In genomic region chr19:39083983-39084731, GRCh38 we compare ENCODE assay signal across 9 cellular contexts. TPM values are rescaled to one million over a fixed set of nuclear protein-coding genes. Genes with fewer than 3 reads are reported as not detected.
DNase-seq lines count a peak whose midpoint lies in the region; ATAC-seq and TF ChIP-seq lines count a peak whose summit lies in the region.
"Had no signal": no experiment of that assay in that cellular context is flagged by ENCODE, and none has a peak within 500 bp of the region (broad histone marks: within the 10 kb centered on the region; RNA-seq: fewer than 3 reads in every experiment).

Gene ACP7, plus strand, starts transcription at chr19:39084368. Its CDS starts 902 bp downstream, at chr19:39085270.

- peak within 1 kb of the TSS; percentile 61 for H2AFZ ChIP-seq in osteoblast (ENCODE audit: low read length)

- intact Hi-C loops in Calu3 (cut with micrococcal nuclease; ENCODE audit: unreplicated experiment), result no loop called here

- CTCF ChIA-PET in Calu3 (lab: Charles Lee), result interaction anchor here (0.6 to 0.9 kb wide), 6 partner anchors 10 to 470 kb away, joined by 3 to 7 read pairs (median 3); no protein-coding TSS in a partner anchor

- H3K9me3 ChIP-seq in effector memory CD4-positive, alpha-beta T cell (ENCODE audit: control insufficient read depth, low read length), result no peaks in the 10 kb centered on the region
- no peaks in the 10 kb centered on the region for H3K9me3 ChIP-seq in osteoblast (ENCODE audit: low read depth, low read length)

- no peaks in the 10 kb centered on the region for H3K9me3 Mint-ChIP-seq in Calu3 (ENCODE audit: low read depth, unreplicated experiment)

- peaks cover 11% of the 10 kb centered on the region for H3K27me3 ChIP-seq in effector memory CD4-positive, alpha-beta T cell (replicated peaks; ENCODE audit: control insufficient read depth, insufficient read depth, low read length, poor library complexity, severe bottlenecking)
- no peaks in the 10 kb centered on the region for H3K27me3 ChIP-seq in osteoblast (ENCODE audit: insufficient read depth, low read length)

- no peak for TF ChIP-seq CTCF in Calu3 (IDR thresholded peaks at IDR 0.05; ENCODE audit: unreplicated experiment)
- no peak for TF ChIP-seq CTCF in osteoblast (IDR thresholded peaks at IDR 0.05; ENCODE audit: extremely low read depth, low read depth, low read length)
- TF ChIP-seq CTCF in omental fat pad (IDR thresholded peaks at IDR 0.05), result no peak

- peak within 1 kb of the TSS; percentile 87 for H3K4me2 ChIP-seq in osteoblast (ENCODE audit: insufficient read depth, low read length)

- peak within 1 kb of the TSS; percentile 85 for H3K27ac Mint-ChIP-seq in Calu3 (ENCODE audit: unreplicated experiment)

- peaks cover 28% of the 10 kb centered on the region for H3K4me1 Mint-ChIP-seq in Calu3 (ENCODE audit: low read depth, unreplicated experiment)

- DNase-seq in Calu3, result peak; percentile 78
- peak; percentile 18 for DNase-seq in activated CD4-positive, alpha-beta T cell treated with anti-CD3 and anti-CD28 coated beads, Interleukin-2, amount 50 U/mL, for 1 hour
- DNase-seq in effector memory CD4-positive, alpha-beta T cell, result no peak
- DNase-seq in osteoblast (ENCODE audit: insufficient read length, low spot score, missing footprints), result peak; percentile 84
- no peak for DNase-seq in omental fat pad (ENCODE audit: low spot score)
- no peak for DNase-seq in NCI-H2081 (lab: John Stamatoyannopoulos, UW)
- no peak for DNase-seq in NCI-H2081 treated with DMSO at 0.1 percent for 48 hours (lab: John Stamatoyannopoulos, UW)
- DNase-seq: Right ventricle myocardium superior had no signal

- H4K20me1 ChIP-seq in osteoblast (ENCODE audit: insufficient read depth, low read length), result no peaks in the 10 kb centered on the region

- ATAC-seq in GM19397 (IDR thresholded peaks at IDR 0.05; ENCODE audit: unreplicated experiment), result no peak
- ATAC-seq in omental fat pad (ENCODE audit: low FRiP score), result no peak

- no peak within 1 kb of the TSS for H3K27ac ChIP-seq in effector memory CD4-positive, alpha-beta T cell (ENCODE audit: insufficient read depth, low read length, poor library complexity, severe bottlenecking)
- H3K27ac ChIP-seq in osteoblast (ENCODE audit: low read depth, low read length), result no peak within 1 kb of the TSS

- H3K36me3 Mint-ChIP-seq in Calu3 (ENCODE audit: insufficient read depth, unreplicated experiment), result peaks cover 36% of the 10 kb centered on the region

- H3K4me3 Mint-ChIP-seq in Calu3 (ENCODE audit: low read depth, unreplicated experiment), result peak within 1 kb of the TSS; percentile 84

- H3K4me1 ChIP-seq in effector memory CD4-positive, alpha-beta T cell (ENCODE audit: control insufficient read depth, insufficient read depth, low read length, poor library complexity, severe bottlenecking), result peaks cover 17% of the 10 kb centered on the region
- H3K4me1 ChIP-seq in osteoblast (ENCODE audit: insufficient read depth, low read length), result peaks cover 8% of the 10 kb centered on the region

- H3K79me2 ChIP-seq in osteoblast (ENCODE audit: insufficient read depth, low read length), result no peaks in the 10 kb centered on the region

- no peaks in the 10 kb centered on the region for H3K27me3 Mint-ChIP-seq in Calu3 (ENCODE audit: unreplicated experiment)

- H3K4me3 ChIP-seq in effector memory CD4-positive, alpha-beta T cell (ENCODE audit: insufficient read depth, low read depth, low read length, poor library complexity, severe bottlenecking), result peak within 1 kb of the TSS; percentile 48
- peak within 1 kb of the TSS; percentile 72 for H3K4me3 ChIP-seq in osteoblast (ENCODE audit: insufficient read depth, low read length)

- BruUV-seq in Calu3 (replicated peaks; lab: Mats Ljungman, UMichigan), result no TSS peak

- no peaks in the 10 kb centered on the region for H3K36me3 ChIP-seq in effector memory CD4-positive, alpha-beta T cell (ENCODE audit: control insufficient read depth, insufficient read depth, low read length)
- no peaks in the 10 kb centered on the region for H3K36me3 ChIP-seq in osteoblast (ENCODE audit: insufficient read depth, low read length)

RNA-seq across cellular contexts. Expression of gene ACP7, which starts in this region (rescaled TPM):
- total RNA-seq in Calu3 (2022) (6.6 and 9.5 TPM in 2 replicates), osteoblast (0.29 TPM in 1 of 2 replicates, not detected in the other), omental fat pad (not detected)
- total RNA-seq: Right ventricle myocardium superior had no signal

Comparison
In these comparisons a context has a peak if more than half of its experiments do, and no peak if none do; other contexts are left out.
1. Peak in DNase-seq, H3K4me3 ChIP-seq and H3K4me2 ChIP-seq in osteoblast; RNA of the gene not detected or under 1 TPM.
2. DNase-seq: peak in Calu3 (single experiment) and activated CD4-positive, alpha-beta T cell treated with anti-CD3 and anti-CD28 coated beads, Interleukin-2, amount 50 U/mL, for 1 hour (single experiment); none in effector memory CD4-positive, alpha-beta T cell (0 of 3), omental fat pad (single experiment), NCI-H2081 (0 of 2) and NCI-H2081 treated with DMSO at 0.1 percent for 48 hours (single experiment).